Comparison of ENCODE assay signal across 1 cellular context in genomic region chr14:52678591-52678990, GRCh38.
TF ChIP-seq lines count a peak whose summit lies in the region.

No MANE protein-coding gene starts in this region.

TF ChIP-seq in H1, 55 proteins besides CTCF, POLR2A, EP300 and RAD21:
- TF ChIP-seq ZNF274 (IDR thresholded peaks at IDR 0.05; ENCODE audit: borderline replicate concordance, extremely low read depth, low read length), result no peak
- TF ChIP-seq TCF12 (IDR thresholded peaks at IDR 0.05; ENCODE audit: low read depth, low read length), result no peak
- TF ChIP-seq GABPA (IDR thresholded peaks at IDR 0.05; ENCODE audit: borderline replicate concordance, insufficient read depth, low read length), result no peak
- TF ChIP-seq, protein P1, sequence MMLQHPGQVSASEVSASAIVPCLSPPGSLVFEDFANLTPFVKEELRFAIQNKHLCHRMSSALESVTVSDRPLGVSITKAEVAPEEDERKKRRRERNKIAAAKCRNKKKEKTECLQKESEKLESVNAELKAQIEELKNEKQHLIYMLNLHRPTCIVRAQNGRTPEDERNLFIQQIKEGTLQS (IDR thresholded peaks at IDR 0.05; ENCODE audit: insufficient read depth, low read depth, low read length), result no peak
- no peak for TF ChIP-seq YY1 (IDR thresholded peaks at IDR 0.05; ENCODE audit: low read depth, low read length)
- no peak for TF ChIP-seq BRCA1 (IDR thresholded peaks at IDR 0.05; ENCODE audit: low read depth, low read length)
- TF ChIP-seq BCL11A (IDR thresholded peaks at IDR 0.05; ENCODE audit: low read depth in 2 of 2, low read length in 2 of 2), result no peak
- no peak for TF ChIP-seq MAX (IDR thresholded peaks at IDR 0.05)
- TF ChIP-seq RNF2 (IDR thresholded peaks at IDR 0.05; ENCODE audit: borderline replicate concordance, low read depth, low read length, missing control alignments, poor library complexity, severe bottlenecking), result no peak
- TF ChIP-seq MAFK (IDR thresholded peaks at IDR 0.05; ENCODE audit: low read depth, low read length), result no peak
- TF ChIP-seq CTBP2 (IDR thresholded peaks at IDR 0.05; ENCODE audit: borderline replicate concordance, insufficient read depth, insufficient read length, low read length), result no peak
- TF ChIP-seq CHD1 (IDR thresholded peaks at IDR 0.05; ENCODE audit: low read depth, low read length), result no peak
- TF ChIP-seq SIN3A (conservative IDR thresholded peaks at IDR 0.05 in 1 of 2, IDR thresholded peaks at IDR 0.05 in 1 of 2; ENCODE audit: low read depth in 1 of 2, low read length in 2 of 2), result no peak
- no peak for TF ChIP-seq FOSL1 (IDR thresholded peaks at IDR 0.05; ENCODE audit: insufficient read depth, low read depth, low read length)
- no peak for TF ChIP-seq EGR1 (IDR thresholded peaks at IDR 0.05; ENCODE audit: borderline replicate concordance, low read depth, low read length)
- TF ChIP-seq NANOG (IDR thresholded peaks at IDR 0.05; ENCODE audit: insufficient read depth, low read depth, low read length, poor library complexity, severe bottlenecking), result no peak
- TF ChIP-seq ASH2L (IDR thresholded peaks at IDR 0.05; ENCODE audit: low read length), result no peak
- no peak for TF ChIP-seq SP1 (IDR thresholded peaks at IDR 0.05; ENCODE audit: low read depth, low read length)
